11 cellular contexts compared by ENCODE assay signal in the genomic region with DNA sequence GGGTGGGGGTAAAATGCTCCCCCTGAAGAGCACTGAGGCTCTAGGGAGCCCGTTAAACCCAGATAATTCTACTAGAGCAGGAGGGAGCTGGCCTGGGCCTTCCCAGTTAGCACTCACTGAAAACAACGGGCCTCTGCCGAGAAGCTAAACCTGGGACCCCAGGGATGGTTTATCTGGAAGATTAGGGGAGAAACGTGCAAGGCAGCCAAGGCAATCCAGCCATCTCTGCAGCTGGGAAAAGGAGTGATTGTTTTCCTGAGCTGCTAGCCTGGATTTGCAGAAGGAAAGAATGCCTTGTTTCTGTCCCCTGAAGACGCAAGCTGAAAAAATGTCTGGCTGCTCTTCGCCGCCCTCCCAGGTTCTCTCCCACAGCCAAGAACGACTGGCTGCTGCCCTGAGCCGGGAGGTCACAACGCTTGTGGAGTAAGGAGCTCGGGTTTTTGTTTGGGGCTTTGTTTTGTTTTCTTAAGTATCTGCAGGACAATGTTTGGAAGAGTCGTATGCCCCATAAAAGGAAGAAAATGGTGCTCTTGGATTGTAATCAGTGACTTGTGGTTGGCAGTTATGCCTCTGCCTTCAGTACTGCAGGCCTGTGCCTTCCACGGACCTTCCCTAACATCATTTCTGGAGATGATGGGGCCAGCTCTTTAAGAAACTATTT. TPM values are rescaled to one million over a fixed set of nuclear protein-coding genes. Genes with fewer than 3 reads are reported as not detected.
DNase-seq lines count a peak whose midpoint lies in the region; ATAC-seq, FAIRE-seq and TF ChIP-seq lines count a peak whose summit lies in the region.
"Had no signal": no experiment of that assay in that cellular context is flagged by ENCODE, and none has a peak within 500 bp of the region (broad histone marks: within the 10 kb centered on the region; RNA-seq: fewer than 3 reads in every experiment).

No MANE protein-coding gene starts in this region.

- intact Hi-C loops in kidney (cut with DNase I), result no loop called here

- H3K4me3 ChIP-seq in kidney (ENCODE audit: low read length in 2 of 2) (no peak overlapping the region), skeletal muscle cell (ENCODE audit: low read depth, low read length) (no peak overlapping the region)

- H3K9ac ChIP-seq in kidney (ENCODE audit: low read length in 2 of 2), result peak overlapping the region in 1 of 2 donors; percentile 10

- H3K36me3 ChIP-seq in kidney (ENCODE audit: control insufficient read depth in 1 of 2, insufficient read depth in 2 of 2, low read length in 2 of 2), result no peaks in the 10 kb centered on the region

- H3K4me1 ChIP-seq in kidney (ENCODE audit: control insufficient read depth in 1 of 2, insufficient read depth in 1 of 2, low read depth in 1 of 2, low read length in 2 of 2), result peaks cover 12 to 27% of the 10 kb centered on the region in 2 donors

- no peaks in the 10 kb centered on the region for H3K9me3 ChIP-seq in kidney (ENCODE audit: control insufficient read depth in 1 of 2, low read length in 2 of 2)

- FAIRE-seq in kidney (lab: Jason Lieb, UNC), result no peak

- TF ChIP-seq CTCF in kidney (IDR thresholded peaks at IDR 0.05; ENCODE audit: borderline replicate concordance, extremely low read depth, insufficient read depth), result no peak

- peak overlapping the region; percentile 13 for H3K27ac ChIP-seq in caudate nucleus (ENCODE audit: low read depth, low read length)
- peak overlapping the region; percentile 60 to 88 for H3K27ac ChIP-seq in kidney (ENCODE audit: low read depth in 2 of 2, low read length in 2 of 2)

- ATAC-seq in HG03025 (IDR thresholded peaks at IDR 0.05; ENCODE audit: low FRiP score, unreplicated experiment), result no peak
- ATAC-seq in GM18520 (IDR thresholded peaks at IDR 0.05; ENCODE audit: unreplicated experiment), result no peak

- DNase-seq in D341Med (ENCODE audit: low spot score) (peak; percentile 49), caudate nucleus (lab: John Stamatoyannopoulos, UW) (no peak), kidney (no peak), skeletal muscle cell (ENCODE audit: low read depth) (peak; percentile 50), T-helper 9 cell (no peak), NCI-H1417 (lab: John Stamatoyannopoulos, UW) (no peak)
- DNase-seq: NCI-H526 treated with DMSO at 0.1 percent for 48 hours had no signal

RNA-seq across cellular contexts. Expression of a gene that starts 31.5 kb away (rescaled TPM):
- total RNA-seq in kidney, result 265 TPM
- polyA plus RNA-seq in kidney (ENCODE audit: insufficient read depth, low read depth, low replicate concordance), result 126 TPM
- total RNA-seq: T-helper 2 cell treated with Interferon-gamma antibody and Interleukin-4, amounts not matched to agents 100 ng/mL and 5 ng/mL, for 36 hours had no signal
- polyA plus RNA-seq: IgD-negative memory B cell had no signal

RNA-seq across cellular contexts. Expression of a gene that starts 31.6 kb away (rescaled TPM):
- 218 TPM for total RNA-seq in kidney
- polyA plus RNA-seq in kidney (ENCODE audit: insufficient read depth, low read depth, low replicate concordance), result 53.0 TPM
- total RNA-seq: T-helper 2 cell treated with Interferon-gamma antibody and Interleukin-4, amounts not matched to agents 100 ng/mL and 5 ng/mL, for 36 hours had no signal
- polyA plus RNA-seq: IgD-negative memory B cell had no signal

Comparison
In these comparisons a context has a peak if more than half of its experiments do, and no peak if none do; other contexts are left out.
1. DNase-seq: peak in D341Med (single experiment) and skeletal muscle cell (single experiment); none in caudate nucleus (0 of 61), kidney (single experiment), T-helper 9 cell (single experiment) and NCI-H1417 (0 of 3).